Comparison of ENCODE assay signal across 9 cellular contexts in the genomic region with DNA sequence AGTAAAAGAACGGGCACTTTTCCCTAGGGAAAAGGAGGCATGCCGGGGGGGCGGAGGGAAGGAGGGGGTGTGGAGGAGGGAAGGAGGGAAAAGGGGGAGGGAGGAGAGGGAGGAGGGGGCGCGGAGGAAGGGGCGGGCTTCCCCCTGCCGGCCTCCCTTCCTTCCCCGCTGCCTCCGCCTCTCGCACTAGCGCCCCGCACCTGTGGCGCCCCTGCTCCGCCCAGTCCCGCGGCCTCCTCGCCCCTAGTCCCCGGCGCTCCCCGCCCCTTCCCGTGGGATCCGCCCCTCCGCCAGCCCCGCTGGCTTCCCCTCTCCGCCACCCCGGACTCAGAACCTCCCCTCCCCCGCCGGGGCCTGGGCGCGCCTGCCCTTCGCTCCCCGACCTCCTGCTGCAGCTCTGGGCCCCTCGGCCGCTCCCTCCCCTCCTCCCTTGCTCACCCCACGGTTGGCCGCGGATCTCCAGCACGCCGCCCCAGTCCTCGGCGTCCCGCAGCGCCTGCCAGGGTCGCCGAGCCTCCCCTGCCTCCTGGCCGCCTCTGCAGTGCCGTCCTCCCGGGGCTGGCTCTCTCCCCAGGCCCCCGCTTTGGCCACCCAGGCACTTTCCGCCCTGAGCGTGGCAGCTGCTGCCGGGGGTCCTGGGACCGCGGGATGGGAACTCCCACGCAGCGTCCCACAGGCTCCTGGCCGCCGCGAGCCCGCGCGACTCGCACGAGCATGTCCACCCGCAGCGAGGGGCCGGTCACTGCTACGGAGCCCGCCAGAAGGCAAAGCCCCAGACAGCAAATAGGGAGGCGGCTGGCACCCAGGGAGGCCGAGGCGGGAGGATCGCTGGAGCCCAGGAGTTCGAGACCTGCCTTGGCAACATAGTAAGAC.
DNase-seq lines count a peak whose midpoint lies in the region; ATAC-seq, FAIRE-seq and TF ChIP-seq lines count a peak whose summit lies in the region.
"Had no signal": no experiment of that assay in that cellular context is flagged by ENCODE, and none has a peak within 500 bp of the region (broad histone marks: within the 10 kb centered on the region; RNA-seq: fewer than 3 reads in every experiment).

No MANE protein-coding gene starts in this region.

- ATAC-seq in GM21825 (IDR thresholded peaks at IDR 0.05; ENCODE audit: unreplicated experiment) (no peak), HG03039 (IDR thresholded peaks at IDR 0.05; ENCODE audit: unreplicated experiment) (no peak)

- DNase-seq in AG08396 (ENCODE audit: low spot score), result peak; percentile 85
- peak; percentile 28 for DNase-seq in NCI-H460 (ENCODE audit: extremely low read depth, low read depth)
- DNase-seq in esophagus muscularis mucosa (ENCODE audit: extremely low spot score), result no peak
- no peak for DNase-seq in GM12892 (ENCODE audit: insufficient read length)
- DNase-seq in NCI-H446 treated with DMSO at 0.1 percent for 48 hours (lab: John Stamatoyannopoulos, UW), result no peak
- DNase-seq: naive B cell had no signal

- peaks cover 2 to 17% (median 15%) of the 10 kb centered on the region in 4 donors for H3K4me1 ChIP-seq in esophagus muscularis mucosa
- H3K4me1 ChIP-seq in muscle layer of colon (ENCODE audit: insufficient read depth, low read length), result no peaks in the 10 kb centered on the region

- H3K27ac ChIP-seq in esophagus muscularis mucosa (replicated peaks in 1 of 4) (no peak overlapping the region), muscle layer of colon (ENCODE audit: low read depth, low read length) (no peak overlapping the region)

- H3K9me3 ChIP-seq in esophagus muscularis mucosa (no peaks in the 10 kb centered on the region), muscle layer of colon (ENCODE audit: low read length) (no peaks in the 10 kb centered on the region)

- WGBS in esophagus muscularis mucosa, result 12% methylated on average over 40 of the region's 74 CpGs

- no peak for TF ChIP-seq CTCF in esophagus muscularis mucosa (IDR thresholded peaks at IDR 0.05)

- no peak for TF ChIP-seq EP300 in esophagus muscularis mucosa (IDR thresholded peaks at IDR 0.05)

- H3K27me3 ChIP-seq in esophagus muscularis mucosa (peaks cover 0 to 44% (median 13%) of the 10 kb centered on the region in 4 donors), muscle layer of colon (ENCODE audit: control insufficient read depth in 1 of 2, insufficient read depth in 2 of 2, low read length in 2 of 2) (peaks cover 0 to 10% of the 10 kb centered on the region in 2 donors)

- H3K9ac ChIP-seq in muscle layer of colon (ENCODE audit: low read length), result no peak overlapping the region

- no peak for TF ChIP-seq POLR2A in esophagus muscularis mucosa (IDR thresholded peaks at IDR 0.05; ENCODE audit: low read depth)
- TF ChIP-seq POLR2A in GM12892 (IDR thresholded peaks at IDR 0.05; ENCODE audit: low read depth, low read length), result no peak

- H3K4me3 ChIP-seq in esophagus muscularis mucosa (peak overlapping the region; percentile 52 to 62 (median 56)), muscle layer of colon (ENCODE audit: low read depth in 1 of 2, low read length in 2 of 2) (peak overlapping the region; percentile 23 to 38)

- H3K36me3 ChIP-seq in esophagus muscularis mucosa, result no peaks in the 10 kb centered on the region
- no peaks in the 10 kb centered on the region for H3K36me3 ChIP-seq in muscle layer of colon (ENCODE audit: insufficient read depth, low read length)

- FAIRE-seq in GM12892 (lab: Jason Lieb, UNC), result no peak

- intact Hi-C loops in esophagus muscularis mucosa (cut with DNase I), result no loop called here

Comparison
In these comparisons a context has a peak if more than half of its experiments do, and no peak if none do; other contexts are left out.
1. DNase-seq: peak in AG08396 (single experiment) and NCI-H460 (single experiment); none in esophagus muscularis mucosa (single experiment), GM12892 (single experiment) and NCI-H446 treated with DMSO at 0.1 percent for 48 hours (single experiment).